8 cellular contexts compared by ENCODE assay signal in the genomic region with DNA sequence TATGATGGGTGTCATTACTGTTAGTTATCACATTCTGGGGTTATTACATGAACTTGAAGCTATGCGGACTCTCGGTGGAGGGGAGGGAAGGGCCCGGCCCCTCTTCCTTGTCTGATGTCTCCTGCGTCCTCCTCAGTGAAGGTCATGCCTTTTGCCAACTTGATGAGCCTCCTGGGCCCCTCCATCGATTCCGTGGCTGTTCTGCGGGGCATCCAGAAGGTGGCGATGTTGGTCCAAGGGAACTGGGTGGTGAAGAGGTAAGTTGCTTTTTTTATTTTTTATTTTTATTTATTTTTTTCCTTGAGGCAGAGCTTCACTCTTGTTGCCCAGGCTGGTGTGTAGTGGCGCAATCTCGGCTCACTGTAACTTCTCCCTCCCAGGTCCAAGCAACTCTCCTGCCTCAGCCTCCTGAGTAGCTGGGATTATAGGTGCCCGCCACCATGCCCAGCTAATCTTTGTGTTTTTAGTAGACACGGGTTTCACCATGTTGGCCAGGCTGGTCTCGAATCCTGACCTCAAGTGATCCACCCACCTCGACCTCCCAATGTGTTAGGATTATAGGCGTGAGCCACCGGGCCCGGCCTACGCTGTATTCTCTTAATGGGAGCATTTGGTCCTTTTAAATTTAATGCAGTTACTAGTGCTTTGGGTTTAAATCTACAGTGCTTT. TPM values are rescaled to one million over a fixed set of nuclear protein-coding genes. Genes with fewer than 3 reads are reported as not detected.
DNase-seq lines count a peak whose midpoint lies in the region; ATAC-seq and TF ChIP-seq lines count a peak whose summit lies in the region.

No MANE protein-coding gene starts in this region.

- TF ChIP-seq CTCF in GM12872 (IDR thresholded peaks at IDR 0.05; ENCODE audit: insufficient read depth, low read depth, low read length), result peak; percentile 69
- TF ChIP-seq CTCF in fibroblast of the aortic adventitia (IDR thresholded peaks at IDR 0.05; ENCODE audit: insufficient read depth, low read length), result peak; percentile 60

- ATAC-seq in GM18511 (IDR thresholded peaks at IDR 0.05; ENCODE audit: unreplicated experiment), result no peak

- H3K4me3 ChIP-seq in fibroblast of the aortic adventitia (ENCODE audit: low read depth, low read length), result no peak overlapping the region

- peak; percentile 18 for DNase-seq in NCI-H226
- peak; percentile 46 for DNase-seq in activated T-cell treated with anti-CD3 and anti-CD28 coated beads for 24 hours (ENCODE audit: low read depth)
- peak; percentile 25 for DNase-seq in fibroblast of the aortic adventitia (ENCODE audit: low read depth)
- peak; percentile 66 to 72 for DNase-seq in stimulated activated CD4-positive, alpha-beta T cell treated with anti-CD3 and anti-CD28 coated beads, Interleukin-2, amount 100 ng/mL, for 24 hours
- no peak for DNase-seq in NCI-H345 (lab: John Stamatoyannopoulos, UW)
- no peak for DNase-seq in RKO (ENCODE audit: low spot score)

RNA-seq across cellular contexts. Expression of gene POLR3E, which starts 21.6 kb away (rescaled TPM):
- total RNA-seq in fibroblast of the aortic adventitia (ENCODE audit: low replicate concordance), result 8.6 and 29.5 TPM in 2 replicates

RNA-seq across cellular contexts. Expression of gene CDR2, which starts 55.6 kb away (rescaled TPM):
- 20.4 and 29.7 TPM in 2 replicates for total RNA-seq in fibroblast of the aortic adventitia (ENCODE audit: low replicate concordance)

Comparison
In these comparisons a context has a peak if more than half of its experiments do, and no peak if none do; other contexts are left out.
1. DNase-seq: peak in NCI-H226 (single experiment), activated T-cell treated with anti-CD3 and anti-CD28 coated beads for 24 hours (single experiment), fibroblast of the aortic adventitia (single experiment) and stimulated activated CD4-positive, alpha-beta T cell treated with anti-CD3 and anti-CD28 coated beads, Interleukin-2, amount 100 ng/mL, for 24 hours (2 of 2); none in NCI-H345 (single experiment) and RKO (single experiment).